9 cellular contexts compared by ENCODE assay signal in the genomic region with DNA sequence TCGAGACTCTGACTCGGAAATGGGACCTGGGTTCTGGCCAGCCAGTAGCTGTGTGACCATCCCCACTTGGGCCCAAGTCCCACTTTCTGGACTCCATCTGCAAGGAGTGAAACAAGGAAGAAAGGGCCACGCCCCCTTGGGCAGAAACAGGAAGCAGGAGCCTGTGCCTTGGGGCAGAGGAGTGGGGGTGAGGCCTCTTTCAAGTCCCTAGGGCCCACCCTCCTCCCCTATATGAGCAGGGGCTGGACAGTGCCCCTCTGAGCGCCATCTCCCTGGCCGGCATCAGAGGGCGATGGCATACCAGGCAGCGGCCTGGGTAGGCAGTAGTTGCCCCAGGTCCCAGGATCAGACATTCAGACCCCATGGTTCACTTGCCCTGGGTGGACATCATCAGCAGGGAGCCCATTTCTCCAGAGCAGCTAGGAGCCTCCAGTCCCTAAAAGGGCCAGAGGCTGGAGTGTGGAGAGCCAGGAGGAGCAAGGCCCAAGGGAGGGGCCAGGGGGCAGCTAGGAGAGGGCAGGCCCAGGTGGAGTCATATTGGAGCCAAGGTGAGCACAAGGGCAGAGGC. TPM values are rescaled to one million over a fixed set of nuclear protein-coding genes. Genes with fewer than 3 reads are reported as not detected.
DNase-seq lines count a peak whose midpoint lies in the region; ATAC-seq, FAIRE-seq and TF ChIP-seq lines count a peak whose summit lies in the region.
"Had no signal": no experiment of that assay in that cellular context is flagged by ENCODE, and none has a peak within 500 bp of the region (broad histone marks: within the 10 kb centered on the region; RNA-seq: fewer than 3 reads in every experiment).

No MANE protein-coding gene starts in this region.

- peaks cover 28% of the 10 kb centered on the region for H3K36me3 Mint-ChIP-seq in nephron progenitor cell (ENCODE audit: low read depth)

- peak overlapping the region; percentile 64 for H3K4me3 Mint-ChIP-seq in nephron progenitor cell
- H3K4me3 Mint-ChIP-seq: activated CD4-positive, alpha-beta T cell treated with anti-CD3 and anti-CD28 coated beads, Interleukin-2, amount 10 ng/mL, durations not matched to agents 24 days and 14 days had no signal

- peak; percentile 41 for TF ChIP-seq POLR2A in endothelial cell of umbilical vein (IDR thresholded peaks at IDR 0.05; ENCODE audit: low read depth, low read length)

- H3K9me3 ChIP-seq in BLaER1 (no peaks in the 10 kb centered on the region), endothelial cell of umbilical vein (replicated peaks; ENCODE audit: control insufficient read depth, insufficient read depth, low read length) (no peaks in the 10 kb centered on the region)

- H3K4me3 ChIP-seq in BLaER1: no peak overlapping the region
- no peak overlapping the region for H3K4me3 ChIP-seq in endothelial cell of umbilical vein (replicated peaks in 1 of 3; ENCODE audit: insufficient read depth in 1 of 3, low read depth in 1 of 3, low read length in 3 of 3)

- BruUV-seq in endothelial cell of umbilical vein (replicated peaks; lab: Mats Ljungman, UMichigan): no TSS peak

- CTCF ChIA-PET in endothelial cell of umbilical vein (lab: Charles Lee): interaction anchor here (0.8 to 3.0 kb wide), 11 partner anchors 8 to 158 kb away, joined by 3 to 32 read pairs (median 6); no protein-coding TSS in a partner anchor

- no peaks in the 10 kb centered on the region for H3K27me3 Mint-ChIP-seq in nephron progenitor cell (ENCODE audit: low read depth, poor library complexity)

- H3K27me3 ChIP-seq in BLaER1 (peaks cover 26% of the 10 kb centered on the region), endothelial cell of umbilical vein (ENCODE audit: control insufficient read depth in 2 of 2, insufficient read depth in 2 of 2, low read length in 2 of 2) (no peaks in the 10 kb centered on the region)

- H3K9me3 Mint-ChIP-seq in nephron progenitor cell: no peaks in the 10 kb centered on the region
- H3K9me3 Mint-ChIP-seq: activated CD4-positive, alpha-beta T cell treated with anti-CD3 and anti-CD28 coated beads, Interleukin-2, amount 10 ng/mL, durations not matched to agents 24 days and 14 days had no signal

- H3K27ac Mint-ChIP-seq in nephron progenitor cell: peak overlapping the region; percentile 97
- H3K27ac Mint-ChIP-seq: activated CD4-positive, alpha-beta T cell treated with anti-CD3 and anti-CD28 coated beads, Interleukin-2, amount 10 ng/mL, durations not matched to agents 24 days and 14 days had no signal

- H3K79me2 ChIP-seq in endothelial cell of umbilical vein (ENCODE audit: control insufficient read depth, insufficient read depth, low read length): peaks cover 96% of the 10 kb centered on the region

- H3K4me1 Mint-ChIP-seq in nephron progenitor cell: peaks cover 81% of the 10 kb centered on the region

- dilution Hi-C loops in endothelial cell of umbilical vein (cut with MboI; ENCODE audit: extremely low pct_ligation_motif_present, low sequenced_read_pairs): no loop called here

- no peak for ATAC-seq in HG03354 (IDR thresholded peaks at IDR 0.05; ENCODE audit: poor library complexity, severe bottlenecking, unreplicated experiment)

- POLR2A ChIA-PET in endothelial cell of umbilical vein (lab: Charles Lee): interaction anchor here (1.9 to 2.0 kb wide), 2 partner anchors 11 to 141 kb away, joined by 5 to 7 read pairs; no protein-coding TSS in a partner anchor

- peak; percentile 37 for DNase-seq in NOMO-1 treated with dmso at 0.1 percent for 144 hours (lab: John Stamatoyannopoulos, UW; ENCODE audit: unreplicated experiment)
- peak; percentile 62 for DNase-seq in endothelial cell of umbilical vein (ENCODE audit: low read depth, low spot score)
- DNase-seq in nephron progenitor cell: no peak
- DNase-seq in T-helper 9 cell: no peak
- DNase-seq in SW480 (ENCODE audit: low spot score): no peak
- no peak for DNase-seq in HTR-8/SVneo (ENCODE audit: insufficient read length, low spot score)
- DNase-seq: activated CD4-positive, alpha-beta T cell treated with anti-CD3 and anti-CD28 coated beads, Interleukin-2, amount 10 ng/mL, durations not matched to agents 24 days and 14 days had no signal

- FAIRE-seq in endothelial cell of umbilical vein (lab: Jason Lieb, UNC) (peak; percentile 91), HTR-8/SVneo (lab: Jason Lieb, UNC) (no peak)

- TF ChIP-seq CTCF in endothelial cell of umbilical vein (IDR thresholded peaks at IDR 0.05; ENCODE audit: extremely low read depth in 1 of 2, insufficient read depth in 1 of 2, low read depth in 1 of 2, low read length in 2 of 2): peak in 1 of 2 donors; percentile 9
- no peak for TF ChIP-seq CTCF in nephron progenitor cell (IDR thresholded peaks at IDR 0.05)

- H2AFZ ChIP-seq in endothelial cell of umbilical vein (ENCODE audit: low read depth, low read length): no peak overlapping the region

- 0 out of 2 replicates have a peak overlapping the region, but pooled peaks have one; percentile 27 for H3K27ac ChIP-seq in BLaER1
- peak overlapping the region; percentile 92 for H3K27ac ChIP-seq in endothelial cell of umbilical vein (ENCODE audit: insufficient read depth, low read depth, low read length)

- no peak overlapping the region for H3K9ac ChIP-seq in BLaER1
- peak overlapping the region; percentile 87 for H3K9ac ChIP-seq in endothelial cell of umbilical vein (replicated peaks; ENCODE audit: extremely low read depth, insufficient read depth, low read length)

- H4K20me1 ChIP-seq in BLaER1 (peaks cover 31% of the 10 kb centered on the region), endothelial cell of umbilical vein (replicated peaks; ENCODE audit: control insufficient read depth, extremely low read depth, insufficient read depth, low read length) (no peaks in the 10 kb centered on the region)

- peak overlapping the region; percentile 78 for H3K4me2 ChIP-seq in BLaER1
- peak overlapping the region; percentile 54 for H3K4me2 ChIP-seq in endothelial cell of umbilical vein (ENCODE audit: insufficient read depth, low read length)

- H3K9me1 ChIP-seq in endothelial cell of umbilical vein (replicated peaks; ENCODE audit: control insufficient read depth, extremely low read depth, insufficient read depth, low read length): no peaks in the 10 kb centered on the region

- peaks cover 34% of the 10 kb centered on the region for H3K4me1 ChIP-seq in BLaER1
- H3K4me1 ChIP-seq in endothelial cell of umbilical vein (ENCODE audit: control insufficient read depth, extremely low read depth, insufficient read depth, low read length): peaks cover 61% of the 10 kb centered on the region

- intact Hi-C loops in endothelial cell of umbilical vein (cut with micrococcal nuclease): loop anchor here (1.0 to 2.0 kb wide), 3 partner anchors 38 to 158 kb away; no protein-coding TSS in a partner anchor

- H3K36me3 ChIP-seq in BLaER1: no peaks in the 10 kb centered on the region
- H3K36me3 ChIP-seq in endothelial cell of umbilical vein (ENCODE audit: control insufficient read depth in 2 of 2, extremely low read depth in 1 of 2, insufficient read depth in 2 of 2, low read length in 2 of 2): peaks cover under 1 to 37% of the 10 kb centered on the region in 2 experiments

TF ChIP-seq in endothelial cell of umbilical vein, 7 proteins besides CTCF, POLR2A, EP300 and RAD21:
- TF ChIP-seq EZH2 (IDR thresholded peaks at IDR 0.05; ENCODE audit: borderline replicate concordance, low read depth, low read length, severe bottlenecking) (no peak), POLR2AphosphoS5 (IDR thresholded peaks at IDR 0.05; ENCODE audit: insufficient read depth, low read depth, low read length) (peak; percentile 38)

RNA-seq across cellular contexts. Expression of gene BCAR1, which starts 7.1 kb away (rescaled TPM):
- 237 and 267 TPM in 2 replicates for total RNA-seq in endothelial cell of umbilical vein
- 171 and 198 TPM in 2 replicates for polyA plus RNA-seq in endothelial cell of umbilical vein
- 110 and 135 TPM in 2 replicates for polyA plus RNA-seq in endothelial cell of umbilical vein (2011; cell fraction: cytosol; rRNA removed)
- 257 and 307 TPM in 2 replicates for polyA plus RNA-seq in endothelial cell of umbilical vein (2011; cell fraction: nucleus; rRNA removed)
- 194 and 202 TPM in 2 replicates for polyA plus RNA-seq in endothelial cell of umbilical vein (2012)
- polyA minus RNA-seq in endothelial cell of umbilical vein: 91.9 and 139 TPM in 2 replicates
- 24.9 TPM for polyA minus RNA-seq in endothelial cell of umbilical vein (2011; cell fraction: cytosol; rRNA and poly(A)+ RNA removed)
- 131 and 267 TPM in 2 replicates for polyA minus RNA-seq in endothelial cell of umbilical vein (2011; cell fraction: nucleus; rRNA and poly(A)+ RNA removed)

RNA-seq across cellular contexts. Expression of gene CTRB1, which starts 25.5 kb away (rescaled TPM):
- total RNA-seq in endothelial cell of umbilical vein: not detected in 2 replicates
- polyA plus RNA-seq in endothelial cell of umbilical vein: not detected in 2 replicates
- not detected in 2 replicates for polyA plus RNA-seq in endothelial cell of umbilical vein (2011; cell fraction: cytosol; rRNA removed)
- not detected in 2 replicates for polyA plus RNA-seq in endothelial cell of umbilical vein (2011; cell fraction: nucleus; rRNA removed)
- polyA plus RNA-seq in endothelial cell of umbilical vein (2012): 0.41 TPM in 1 of 2 replicates, not detected in the other
- not detected in 2 replicates for polyA minus RNA-seq in endothelial cell of umbilical vein
- not detected for polyA minus RNA-seq in endothelial cell of umbilical vein (2011; cell fraction: cytosol; rRNA and poly(A)+ RNA removed)
- not detected in 2 replicates for polyA minus RNA-seq in endothelial cell of umbilical vein (2011; cell fraction: nucleus; rRNA and poly(A)+ RNA removed)
- total RNA-seq: activated CD4-positive, alpha-beta T cell treated with anti-CD3 and anti-CD28 coated beads, Interleukin-2, amount 10 ng/mL, durations not matched to agents 24 days and 14 days had no signal

RNA-seq across cellular contexts. Expression of gene CTRB2, which starts 37.3 kb away (rescaled TPM):
- total RNA-seq in endothelial cell of umbilical vein: not detected in 2 replicates
- polyA plus RNA-seq in endothelial cell of umbilical vein: not detected in 2 replicates
- not detected in 2 replicates for polyA plus RNA-seq in endothelial cell of umbilical vein (2011; cell fraction: cytosol; rRNA removed)
- polyA plus RNA-seq in endothelial cell of umbilical vein (2011; cell fraction: nucleus; rRNA removed): not detected in 2 replicates
- polyA plus RNA-seq in endothelial cell of umbilical vein (2012): 0.15 and 0.16 TPM in 2 replicates
- not detected in 2 replicates for polyA minus RNA-seq in endothelial cell of umbilical vein
- not detected for polyA minus RNA-seq in endothelial cell of umbilical vein (2011; cell fraction: cytosol; rRNA and poly(A)+ RNA removed)
- polyA minus RNA-seq in endothelial cell of umbilical vein (2011; cell fraction: nucleus; rRNA and poly(A)+ RNA removed): not detected in 2 replicates
- total RNA-seq: activated CD4-positive, alpha-beta T cell treated with anti-CD3 and anti-CD28 coated beads, Interleukin-2, amount 10 ng/mL, durations not matched to agents 24 days and 14 days had no signal

Comparison
In these comparisons a context has a peak if more than half of its experiments do, and no peak if none do; other contexts are left out.
1. DNase-seq: peak in NOMO-1 treated with dmso at 0.1 percent for 144 hours (single experiment) and endothelial cell of umbilical vein (single experiment); none in nephron progenitor cell (single experiment), T-helper 9 cell (single experiment), SW480 (single experiment) and HTR-8/SVneo (single experiment).